13 cellular contexts compared by ENCODE assay signal in the genomic region with DNA sequence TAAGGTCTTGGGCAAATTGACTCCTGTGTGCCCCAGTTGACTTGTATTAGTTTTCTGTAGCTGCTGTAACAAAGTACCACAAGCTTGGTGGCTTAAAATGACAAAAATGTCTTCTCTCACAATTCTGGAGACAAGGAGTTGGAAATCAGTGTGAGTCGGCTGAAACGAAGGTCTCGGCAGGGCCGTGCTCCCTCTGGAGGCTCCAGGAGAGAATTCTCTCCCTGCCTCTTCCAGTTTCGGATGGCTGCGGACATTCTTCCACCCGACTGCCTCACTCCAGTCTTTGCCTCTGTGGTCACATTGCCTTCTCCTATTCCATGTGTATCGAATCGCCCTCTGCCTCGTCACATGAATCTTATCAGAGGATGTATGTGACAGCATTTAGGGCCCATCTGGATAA.
DNase-seq lines count a peak whose midpoint lies in the region; ATAC-seq, FAIRE-seq and TF ChIP-seq lines count a peak whose summit lies in the region.
"Had no signal": no experiment of that assay in that cellular context is flagged by ENCODE, and none has a peak within 500 bp of the region (broad histone marks: within the 10 kb centered on the region; RNA-seq: fewer than 3 reads in every experiment).

No MANE protein-coding gene starts in this region.

- no peaks in the 10 kb centered on the region for H3K79me2 ChIP-seq in K562 (ENCODE audit: control insufficient read depth, insufficient read depth, low read length)

- no peaks in the 10 kb centered on the region for H4K20me1 ChIP-seq in K562 (replicated peaks; ENCODE audit: control insufficient read depth, insufficient read depth, low read length)

- no peak overlapping the region for H2AFZ ChIP-seq in K562 (ENCODE audit: low read depth, low read length)

- WGBS in K562 (ENCODE audit: insufficient coverage, low coverage, missing lambda C conversion rate), result 1% methylated on average over 10 of the region's 10 CpGs
- 35 to 39% methylated on average over 10 of the region's 10 CpGs for WGBS in tibial nerve, 2 donors

- TF ChIP-seq RAD21 in K562 (CRISPR knock-in tag; conservative IDR thresholded peaks at IDR 0.05 in 1 of 2, IDR thresholded peaks at IDR 0.05 in 1 of 2), result peak; percentile 21 to 51; a peak in 3 of 4 replicates

- in situ Hi-C loops in T47D (cut with HindIII; ENCODE audit: low pct_unique_long_range_greater_than_20kb, low sequenced_read_pairs), result no loop called here
- in situ Hi-C loops in K562 (cut with MboI), result no loop called here

- no peak overlapping the region for H3K4me2 ChIP-seq in K562 (ENCODE audit: insufficient read depth, low read length)

- H3K27ac ChIP-seq in breast epithelium (no peak overlapping the region), K562 (ENCODE audit: extremely low read depth, low read depth, low read length) (no peak overlapping the region), tibial nerve (no peak overlapping the region), uterus (no peak overlapping the region)
- H3K27ac ChIP-seq: esophagus squamous epithelium, tibial artery had no signal

- H3K4me3 ChIP-seq in breast epithelium (no peak overlapping the region), K562 (no peak overlapping the region), tibial nerve (no peak overlapping the region), uterus (no peak overlapping the region)
- H3K4me3 ChIP-seq: esophagus squamous epithelium, tibial artery had no signal

- H3K9me1 ChIP-seq in K562 (ENCODE audit: control insufficient read depth, insufficient read depth, low read length), result no peaks in the 10 kb centered on the region

- H3K4me1 ChIP-seq in breast epithelium (no peaks in the 10 kb centered on the region), K562 (replicated peaks in 1 of 2; ENCODE audit: control insufficient read depth in 2 of 2, insufficient read depth in 2 of 2, low read length in 2 of 2) (no peaks in the 10 kb centered on the region), tibial nerve (no peaks in the 10 kb centered on the region), uterus (no peaks in the 10 kb centered on the region)
- H3K4me1 ChIP-seq: esophagus squamous epithelium, tibial artery had no signal

- CTCF ChIA-PET in K562 (lab: Yijun Ruan, JAX; ENCODE audit: low intra/inter-chr PET ratio), result interaction anchor here (0.9 kb wide), 1 partner anchor 121 kb away, joined by 7 read pairs; no protein-coding TSS in a partner anchor

- TF ChIP-seq EP300 in K562 (IDR thresholded peaks at IDR 0.05; ENCODE audit: low read length), result no peak
- TF ChIP-seq EP300 in tibial nerve (IDR thresholded peaks at IDR 0.05), result no peak

- H3K9me3 ChIP-seq in breast epithelium (no peaks in the 10 kb centered on the region), K562 (replicated peaks; ENCODE audit: control insufficient read depth, insufficient read depth, low read depth, low read length) (no peaks in the 10 kb centered on the region), tibial nerve (no peaks in the 10 kb centered on the region), uterus (no peaks in the 10 kb centered on the region)
- H3K9me3 ChIP-seq: esophagus squamous epithelium, tibial artery had no signal

- POLR2A ChIA-PET in K562 (lab: Yijun Ruan, JAX), result no interaction called here

- DNase-seq in T47D (ENCODE audit: low read depth in 1 of 2, low spot score in 1 of 2) (peak; percentile 13 to 57), breast epithelium (ENCODE audit: low spot score in 2 of 2) (no peak), K562 (ENCODE audit: extremely low read depth in 1 of 4, low spot score in 3 of 4) (peak in 1 of 4 experiments; percentile 6), iPS-NIHi11 (ENCODE audit: low spot score) (peak; percentile 37), tibial nerve (ENCODE audit: low spot score in 2 of 2) (no peak), ureter (ENCODE audit: low spot score) (no peak), uterus (no peak)
- DNase-seq: activated CD4-positive, CD25-positive, alpha-beta regulatory T cell; activated naive CD4-positive, alpha-beta T cell treated with anti-CD3 and anti-CD28 coated beads, Interleukin-2, amount 50 U/mL, for 16 hours; esophagus squamous epithelium; NCI-H1092; tibial artery had no signal

- H3K9ac ChIP-seq in K562 (ENCODE audit: insufficient read depth in 1 of 2, low read depth in 2 of 2, low read length in 2 of 2), result no peak overlapping the region

- no peaks in the 10 kb centered on the region for H3K36me3 ChIP-seq in breast epithelium
- no peaks in the 10 kb centered on the region for H3K36me3 ChIP-seq in K562 (ENCODE audit: control insufficient read depth, insufficient read depth, low read length)
- no peaks in the 10 kb centered on the region for H3K36me3 ChIP-seq in tibial nerve
- no peaks in the 10 kb centered on the region for H3K36me3 ChIP-seq in uterus
- H3K36me3 ChIP-seq: esophagus squamous epithelium, tibial artery had no signal

- intact Hi-C loops in breast epithelium (cut with DNase I; ENCODE audit: low total_unique reads), result no loop called here
- intact Hi-C loops in K562 (cut with micrococcal nuclease), result no loop called here
- intact Hi-C loops in uterus (cut with DNase I; ENCODE audit: low total_unique reads), result no loop called here

- ATAC-seq in K562, result peak; percentile 63
- no peak for ATAC-seq in HG02642 (IDR thresholded peaks at IDR 0.05; ENCODE audit: poor library complexity, unreplicated experiment)

- TF ChIP-seq CTCF in breast epithelium (IDR thresholded peaks at IDR 0.05), result no peak
- TF ChIP-seq CTCF in K562 (IDR thresholded peaks at IDR 0.05 in 2 of 3, conservative IDR thresholded peaks at IDR 0.05 in 1 of 3; ENCODE audit: insufficient read depth in 2 of 3, low read depth in 1 of 3, low read length in 3 of 3), result peak in 2 of 3 experiments; percentile 26 to 38; a peak in 3 of 6 replicates
- peak in 3 of 5 experiments; percentile 13 to 23 (median 23) for TF ChIP-seq CTCF in tibial nerve (IDR thresholded peaks at IDR 0.05)
- no peak for TF ChIP-seq CTCF in uterus (IDR thresholded peaks at IDR 0.05)

- H3K27me3 ChIP-seq in breast epithelium, result peaks cover 0 to 12% of the 10 kb centered on the region in 2 donors
- no peaks in the 10 kb centered on the region for H3K27me3 ChIP-seq in K562 (ENCODE audit: control insufficient read depth in 2 of 2, insufficient read depth in 2 of 2, low read length in 2 of 2)
- H3K27me3 ChIP-seq in tibial nerve, result no peaks in the 10 kb centered on the region
- no peaks in the 10 kb centered on the region for H3K27me3 ChIP-seq in uterus

- TF ChIP-seq POLR2A in breast epithelium (IDR thresholded peaks at IDR 0.05), result no peak
- TF ChIP-seq POLR2A in K562 (conservative IDR thresholded peaks at IDR 0.05), result no peak
- no peak for TF ChIP-seq POLR2A in tibial nerve (IDR thresholded peaks at IDR 0.05)
- no peak for TF ChIP-seq POLR2A in uterus (IDR thresholded peaks at IDR 0.05)

- peak; percentile 48 for FAIRE-seq in K562 (lab: Jason Lieb, UNC)

- no TSS peak for BruUV-seq in K562 (replicated peaks; lab: Mats Ljungman, UMichigan)

TF ChIP-seq in K562, 482 proteins besides CTCF, POLR2A, EP300 and RAD21:
- TF ChIP-seq ZNF239 (CRISPR knock-in tag; IDR thresholded peaks at IDR 0.05), result no peak
- TF ChIP-seq, protein P1, sequence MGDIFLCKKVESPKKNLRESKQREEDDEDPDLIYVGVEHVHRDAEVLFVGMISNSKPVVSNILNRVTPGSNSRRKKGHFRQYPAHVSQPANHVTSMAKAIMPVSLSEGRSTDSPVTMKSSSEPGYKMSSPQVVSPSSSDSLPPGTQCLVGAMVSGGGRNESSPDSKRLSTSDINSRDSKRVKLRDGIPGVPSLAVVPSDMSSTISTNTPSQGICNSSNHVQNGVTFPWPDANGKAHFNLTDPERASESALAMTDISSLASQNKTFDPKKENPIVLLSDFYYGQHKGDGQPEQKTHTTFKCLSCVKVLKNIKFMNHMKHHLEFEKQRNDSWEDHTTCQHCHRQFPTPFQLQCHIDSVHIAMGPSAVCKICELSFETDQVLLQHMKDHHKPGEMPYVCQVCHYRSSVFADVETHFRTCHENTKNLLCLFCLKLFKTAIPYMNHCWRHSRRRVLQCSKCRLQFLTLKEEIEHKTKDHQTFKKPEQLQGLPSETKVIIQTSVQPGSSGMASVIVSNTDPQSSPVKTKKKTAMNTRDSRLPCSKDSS (IDR thresholded peaks at IDR 0.05; ENCODE audit: low read depth, partially characterized antibody), result no peak
- TF ChIP-seq, protein P2, sequence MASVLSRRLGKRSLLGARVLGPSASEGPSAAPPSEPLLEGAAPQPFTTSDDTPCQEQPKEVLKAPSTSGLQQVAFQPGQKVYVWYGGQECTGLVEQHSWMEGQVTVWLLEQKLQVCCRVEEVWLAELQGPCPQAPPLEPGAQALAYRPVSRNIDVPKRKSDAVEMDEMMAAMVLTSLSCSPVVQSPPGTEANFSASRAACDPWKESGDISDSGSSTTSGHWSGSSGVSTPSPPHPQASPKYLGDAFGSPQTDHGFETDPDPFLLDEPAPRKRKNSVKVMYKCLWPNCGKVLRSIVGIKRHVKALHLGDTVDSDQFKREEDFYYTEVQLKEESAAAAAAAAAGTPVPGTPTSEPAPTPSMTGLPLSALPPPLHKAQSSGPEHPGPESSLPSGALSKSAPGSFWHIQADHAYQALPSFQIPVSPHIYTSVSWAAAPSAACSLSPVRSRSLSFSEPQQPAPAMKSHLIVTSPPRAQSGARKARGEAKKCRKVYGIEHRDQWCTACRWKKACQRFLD (CRISPR knock-in tag; IDR thresholded peaks at IDR 0.05), result no peak
- TF ChIP-seq, protein P3, sequence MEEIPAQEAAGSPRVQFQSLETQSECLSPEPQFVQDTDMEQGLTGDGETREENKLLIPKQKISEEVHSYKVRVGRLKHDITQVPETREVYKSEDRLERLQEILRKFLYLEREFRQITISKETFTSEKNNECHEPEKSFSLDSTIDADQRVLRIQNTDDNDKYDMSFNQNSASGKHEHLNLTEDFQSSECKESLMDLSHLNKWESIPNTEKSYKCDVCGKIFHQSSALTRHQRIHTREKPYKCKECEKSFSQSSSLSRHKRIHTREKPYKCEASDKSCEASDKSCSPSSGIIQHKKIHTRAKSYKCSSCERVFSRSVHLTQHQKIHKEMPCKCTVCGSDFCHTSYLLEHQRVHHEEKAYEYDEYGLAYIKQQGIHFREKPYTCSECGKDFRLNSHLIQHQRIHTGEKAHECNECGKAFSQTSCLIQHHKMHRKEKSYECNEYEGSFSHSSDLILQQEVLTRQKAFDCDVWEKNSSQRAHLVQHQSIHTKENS (CRISPR knock-in tag; IDR thresholded peaks at IDR 0.05), result no peak
- no peak for TF ChIP-seq ZNF57 (CRISPR knock-in tag; IDR thresholded peaks at IDR 0.05)
- TF ChIP-seq NUFIP1 (IDR thresholded peaks at IDR 0.05; ENCODE audit: partially characterized antibody), result no peak
TF ChIP-seq in K562: peak in this region for 0.

Comparison
In these comparisons a context has a peak if more than half of its experiments do, and no peak if none do; other contexts are left out.
1. DNase-seq: peak in T47D (2 of 2) and iPS-NIHi11 (single experiment); none in breast epithelium (0 of 2), tibial nerve (0 of 2), ureter (single experiment) and uterus (0 of 2).
2. CTCF ChIP-seq: peak in K562 (2 of 3) and tibial nerve (3 of 5); none in breast epithelium (0 of 3) and uterus (0 of 4).